8 cellular contexts compared by ENCODE assay signal in the genomic region with DNA sequence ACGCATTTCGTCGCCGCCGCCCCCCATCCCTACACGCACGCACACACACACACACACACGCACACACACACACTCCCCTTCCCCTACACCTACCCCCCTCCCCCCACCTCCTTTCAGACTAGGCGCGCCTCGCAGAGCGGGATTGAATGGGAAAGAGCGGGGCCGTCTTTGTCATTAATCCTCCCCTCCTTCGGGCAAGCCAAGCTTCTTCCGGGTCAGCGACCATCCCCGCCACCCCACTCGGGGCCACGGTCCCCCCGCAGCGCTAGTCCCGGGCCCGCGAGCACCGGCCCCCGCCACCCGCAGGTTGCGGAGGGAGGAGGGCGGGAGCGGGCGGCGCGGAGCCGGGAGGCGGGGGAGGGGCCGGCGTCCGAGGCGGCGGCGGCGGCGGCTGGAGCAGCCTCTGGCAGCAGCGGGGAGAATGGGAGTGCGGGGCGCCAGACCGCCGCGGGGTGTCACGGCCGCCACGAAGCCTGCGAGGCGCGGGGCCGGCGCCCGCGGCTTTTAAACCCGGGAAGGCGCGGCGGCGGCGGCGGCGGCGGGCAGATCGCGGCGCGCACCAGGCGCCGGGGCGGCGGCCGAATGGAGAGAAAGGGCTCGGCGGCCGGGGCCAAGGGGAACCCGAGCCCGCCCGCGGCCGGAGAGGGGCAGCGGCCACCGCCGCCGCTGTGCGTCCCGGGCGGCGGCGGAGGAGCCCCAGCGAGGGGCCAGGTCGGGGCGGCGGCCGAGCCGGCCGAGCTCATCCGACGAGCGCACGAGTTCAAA. TPM values are rescaled to one million over a fixed set of nuclear protein-coding genes. Genes with fewer than 3 reads are reported as not detected.
DNase-seq lines count a peak whose midpoint lies in the region; ATAC-seq and TF ChIP-seq lines count a peak whose summit lies in the region.

TTC9 (plus strand) TSS at position 369 of the 765 bp plus-strand sequence; CDS start at position 583, 214 bp downstream.

- no peaks in the 10 kb centered on the region for H3K9me3 ChIP-seq in Loucy (ENCODE audit: insufficient read depth, low read depth, low read length)
- H3K9me3 ChIP-seq in right cardiac atrium (ENCODE audit: control insufficient read depth, low read length) = no peaks in the 10 kb centered on the region
- no peaks in the 10 kb centered on the region for H3K9me3 ChIP-seq in gastrocnemius medialis

- TF ChIP-seq CTCF in Loucy (conservative IDR thresholded peaks at IDR 0.05; ENCODE audit: low read length) (no peak), gastrocnemius medialis (IDR thresholded peaks at IDR 0.05 in 4 of 5, conservative IDR thresholded peaks at IDR 0.05 in 1 of 5) (no peak)

- peaks cover 47% of the 10 kb centered on the region for H3K79me2 ChIP-seq in Loucy (ENCODE audit: insufficient read depth, low read length)

- ATAC-seq in right cardiac atrium (peak; percentile 55 to 74), gastrocnemius medialis (peak; percentile 70 to 71)

- peak in 1 of 2 donors; percentile 24 for TF ChIP-seq POLR2A in gastrocnemius medialis (IDR thresholded peaks at IDR 0.05)

- WGBS in right cardiac atrium = under 1% methylated on average over 106 of the region's 106 CpGs

- no peaks in the 10 kb centered on the region for H3F3A ChIP-seq in Loucy (ENCODE audit: low read depth)

- peak within 1 kb of the TSS; percentile 94 for H3K4me3 Mint-ChIP-seq in activated CD4-positive, alpha-beta T cell treated with anti-CD3 and anti-CD28 coated beads, Interleukin-2, amount 10 ng/mL, durations not matched to agents 24 days and 14 days
- H3K4me3 Mint-ChIP-seq in activated naive CD8-positive, alpha-beta T cell treated with anti-CD3 and anti-CD28 coated beads for 36 hours = peak within 1 kb of the TSS; percentile 84

- H3K36me3 ChIP-seq in Loucy (ENCODE audit: insufficient read depth, low read length) (no peaks in the 10 kb centered on the region), gastrocnemius medialis (no peaks in the 10 kb centered on the region)

- H2AFZ ChIP-seq in Loucy (ENCODE audit: low read length) = peak within 1 kb of the TSS; percentile 91

- peak within 1 kb of the TSS; percentile 87 for H3K4me3 ChIP-seq in Loucy (ENCODE audit: low read length, poor library complexity, severe bottlenecking)
- H3K4me3 ChIP-seq in right cardiac atrium (ENCODE audit: low read length) = peak within 1 kb of the TSS; percentile 96
- H3K4me3 ChIP-seq in gastrocnemius medialis = peak within 1 kb of the TSS; percentile 73 to 78 (median 73)

- H3K9me2 ChIP-seq in Loucy (replicated peaks; ENCODE audit: low read depth, low read length) = no peaks in the 10 kb centered on the region

- no peaks in the 10 kb centered on the region for H4K20me1 ChIP-seq in Loucy (ENCODE audit: insufficient read depth, low read length, poor library complexity, severe bottlenecking)

- H3K4me1 ChIP-seq in Loucy (ENCODE audit: insufficient read depth, low read length, poor library complexity, severe bottlenecking) (peaks cover 38% of the 10 kb centered on the region), right cardiac atrium (ENCODE audit: control insufficient read depth, insufficient read depth, low read length) (no peaks in the 10 kb centered on the region), gastrocnemius medialis (peaks cover 16 to 18% of the 10 kb centered on the region in 2 donors)

- H3K4me1 Mint-ChIP-seq in activated CD4-positive, alpha-beta T cell treated with anti-CD3 and anti-CD28 coated beads, Interleukin-2, amount 10 ng/mL, durations not matched to agents 24 days and 14 days = peaks cover 45% of the 10 kb centered on the region
- H3K4me1 Mint-ChIP-seq in activated naive CD8-positive, alpha-beta T cell treated with anti-CD3 and anti-CD28 coated beads for 36 hours = peaks cover 45% of the 10 kb centered on the region

- peak within 1 kb of the TSS; percentile 94 for H3K27ac Mint-ChIP-seq in activated CD4-positive, alpha-beta T cell treated with anti-CD3 and anti-CD28 coated beads, Interleukin-2, amount 10 ng/mL, durations not matched to agents 24 days and 14 days
- H3K27ac Mint-ChIP-seq in activated naive CD8-positive, alpha-beta T cell treated with anti-CD3 and anti-CD28 coated beads for 36 hours = peak within 1 kb of the TSS; percentile 92

- H3K27me3 Mint-ChIP-seq in activated CD4-positive, alpha-beta T cell treated with anti-CD3 and anti-CD28 coated beads, Interleukin-2, amount 10 ng/mL, durations not matched to agents 24 days and 14 days = peaks cover 2% of the 10 kb centered on the region
- no peaks in the 10 kb centered on the region for H3K27me3 Mint-ChIP-seq in activated naive CD8-positive, alpha-beta T cell treated with anti-CD3 and anti-CD28 coated beads for 36 hours

- intact Hi-C loops in activated CD4-positive, alpha-beta T cell treated with anti-CD3 and anti-CD28 coated beads, Interleukin-2, amount 10 ng/mL, durations not matched to agents 24 days and 14 days (cut with micrococcal nuclease) = loop anchor here (1.0 to 5.0 kb wide), 4 partner anchors 14 to 166 kb away; partner anchors contain the start of genes MAP3K9 and MED6
- intact Hi-C loops in right cardiac atrium (cut with DNase I) (loop anchor here in 1 of 4 donors (10.0 kb wide), 1 partner anchor 63 kb away; no protein-coding TSS in a partner anchor), gastrocnemius medialis (cut with DNase I; ENCODE audit: low total_unique reads) (loop anchor here (1.0 to 10.0 kb wide), 4 partner anchors 22 to 263 kb away; partner anchors contain the start of genes MAP3K9 and PCNX1)

- H3K27ac ChIP-seq in right cardiac atrium (ENCODE audit: low read length) (no peak within 1 kb of the TSS), gastrocnemius medialis (peak within 1 kb of the TSS; percentile 84 to 91 (median 88))

- no peaks in the 10 kb centered on the region for H3K9me3 Mint-ChIP-seq in activated CD4-positive, alpha-beta T cell treated with anti-CD3 and anti-CD28 coated beads, Interleukin-2, amount 10 ng/mL, durations not matched to agents 24 days and 14 days
- H3K9me3 Mint-ChIP-seq in activated naive CD8-positive, alpha-beta T cell treated with anti-CD3 and anti-CD28 coated beads for 36 hours = no peaks in the 10 kb centered on the region

- peak within 1 kb of the TSS; percentile 73 for H3K9ac ChIP-seq in Loucy (ENCODE audit: low read depth, low read length, poor library complexity, severe bottlenecking)

- in situ Hi-C loops in gastrocnemius medialis (cut with MboI; ENCODE audit: low sequenced_read_pairs in 4 of 4) = no loop called here

- no peaks in the 10 kb centered on the region for H3K27me3 ChIP-seq in Loucy (ENCODE audit: insufficient read depth, low read length, poor library complexity, severe bottlenecking)
- no peaks in the 10 kb centered on the region for H3K27me3 ChIP-seq in right cardiac atrium (ENCODE audit: control insufficient read depth, insufficient read depth)
- peaks cover 0 to 4% (median 0%) of the 10 kb centered on the region in 3 donors for H3K27me3 ChIP-seq in gastrocnemius medialis

- peak; percentile 82 for DNase-seq in activated CD4-positive, alpha-beta T cell treated with anti-CD3 and anti-CD28 coated beads, Interleukin-2, amount 10 ng/mL, durations not matched to agents 24 days and 14 days
- no peak for DNase-seq in activated CD4-positive, alpha-beta T cell treated with anti-CD3 and anti-CD28 coated beads for 1 hour
- DNase-seq in activated naive CD8-positive, alpha-beta T cell treated with anti-CD3 and anti-CD28 coated beads for 36 hours = peak; percentile 46
- peak; percentile 37 to 70 (median 67) for DNase-seq in right cardiac atrium
- DNase-seq in gastrocnemius medialis = peak in 1 of 2 donors; percentile 37
- DNase-seq in SKM-1 treated with dmso at 0.1 percent for 144 hours (lab: John Stamatoyannopoulos, UW; ENCODE audit: unreplicated experiment) = no peak
- no peak for DNase-seq in retina

- peaks cover 3% of the 10 kb centered on the region for H3K36me3 Mint-ChIP-seq in activated CD4-positive, alpha-beta T cell treated with anti-CD3 and anti-CD28 coated beads, Interleukin-2, amount 10 ng/mL, durations not matched to agents 24 days and 14 days (ENCODE audit: low read depth)
- H3K36me3 Mint-ChIP-seq in activated naive CD8-positive, alpha-beta T cell treated with anti-CD3 and anti-CD28 coated beads for 36 hours = peaks cover 9% of the 10 kb centered on the region

- peak within 1 kb of the TSS; percentile 94 for H3K4me2 ChIP-seq in Loucy (ENCODE audit: low read depth, low read length, poor library complexity, severe bottlenecking)

RNA-seq across cellular contexts. Expression of gene TTC9, which starts in this region (rescaled TPM):
- 4.8 and 5.8 TPM in 2 replicates for total RNA-seq in activated CD4-positive, alpha-beta T cell treated with anti-CD3 and anti-CD28 coated beads, Interleukin-2, amount 10 ng/mL, durations not matched to agents 24 days and 14 days
- 1 to 10 TPM; 4.9 to 5.4 TPM for total RNA-seq in activated naive CD8-positive, alpha-beta T cell treated with anti-CD3 and anti-CD28 coated beads for 36 hours
- 1 to 10 TPM; 1.7 to 4.7 (median 2.7) TPM for total RNA-seq in right cardiac atrium
- polyA plus RNA-seq in right cardiac atrium = 0.95 TPM
- 10 to 100 TPM in 1 of 4 donors, 1 to 10 TPM in 3; 4.4 to 10.8 (median 9.1) TPM for total RNA-seq in gastrocnemius medialis

Comparison
In these comparisons a context has a peak if more than half of its experiments do, and no peak if none do; other contexts are left out.
1. DNase-seq: peak in activated CD4-positive, alpha-beta T cell treated with anti-CD3 and anti-CD28 coated beads, Interleukin-2, amount 10 ng/mL, durations not matched to agents 24 days and 14 days (single experiment), activated naive CD8-positive, alpha-beta T cell treated with anti-CD3 and anti-CD28 coated beads for 36 hours (single experiment) and right cardiac atrium (3 of 3); none in activated CD4-positive, alpha-beta T cell treated with anti-CD3 and anti-CD28 coated beads for 1 hour (single experiment), SKM-1 treated with dmso at 0.1 percent for 144 hours (single experiment) and retina (single experiment).
2. Peak in every context shown above with its lines, with median percentiles within 50 percentile points of each other: H3K4me3 ChIP-seq.